Comparison of ENCODE assay signal across 8 cellular contexts in the genomic region with DNA sequence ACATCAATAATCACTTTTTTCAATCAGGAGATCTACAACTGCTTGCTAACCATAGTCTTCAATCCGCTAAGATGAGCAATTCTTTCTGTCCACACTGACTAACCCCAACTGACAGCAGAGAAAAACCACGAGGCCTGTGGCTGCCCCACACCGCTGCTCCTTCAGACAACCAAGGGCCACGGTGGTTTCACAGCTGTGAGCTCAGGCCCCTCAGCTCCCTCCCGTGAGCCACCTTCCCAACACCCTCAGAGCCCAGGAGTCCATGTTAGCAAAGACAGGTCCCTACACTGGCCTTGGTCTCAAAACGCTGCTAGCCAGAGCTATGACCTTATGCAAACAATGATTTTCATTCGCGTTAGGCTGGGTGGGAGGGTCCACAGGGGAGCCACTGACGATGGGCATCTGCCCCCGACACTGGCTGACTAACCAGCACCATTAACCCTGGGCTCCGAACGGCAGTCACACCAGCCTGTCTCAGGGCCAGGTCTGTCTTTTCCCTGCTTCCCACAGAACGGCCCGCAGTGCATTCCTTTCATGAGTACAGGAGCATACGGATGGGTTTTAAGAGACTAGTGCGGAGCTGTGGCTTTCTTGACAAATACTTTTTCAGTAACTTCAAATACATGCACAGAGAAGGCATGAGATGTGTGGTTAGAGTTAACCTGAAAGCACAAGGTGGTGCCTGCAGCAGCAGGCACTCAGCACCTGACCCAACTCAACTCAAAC.
DNase-seq lines count a peak whose midpoint lies in the region; ATAC-seq and TF ChIP-seq lines count a peak whose summit lies in the region.

No MANE protein-coding gene starts in this region.

- H3K4me1 Mint-ChIP-seq in activated B cell treated with CpG ODN at 0.5 μM for 24 hours: peaks cover 75% of the 10 kb centered on the region
- peaks cover 56% of the 10 kb centered on the region for H3K4me1 Mint-ChIP-seq in endothelial cell (ENCODE audit: unreplicated experiment)

- intact Hi-C loops in activated B cell treated with CpG ODN at 0.5 μM for 24 hours (cut with micrococcal nuclease): loop anchor here (2.0 to 10.0 kb wide), 3 partner anchors 58 to 84 kb away; partner anchors contain the start of gene SPG7

- peaks cover 60% of the 10 kb centered on the region for H3K36me3 Mint-ChIP-seq in activated B cell treated with CpG ODN at 0.5 μM for 24 hours (ENCODE audit: low read depth)
- no peaks in the 10 kb centered on the region for H3K36me3 Mint-ChIP-seq in endothelial cell (ENCODE audit: low read depth, unreplicated experiment)

- peak overlapping the region; percentile 67 for H3K4me3 Mint-ChIP-seq in activated B cell treated with CpG ODN at 0.5 μM for 24 hours
- H3K4me3 Mint-ChIP-seq in endothelial cell (ENCODE audit: unreplicated experiment): no peak overlapping the region

- peak overlapping the region; percentile 22 for H3K27ac ChIP-seq in skeletal muscle tissue (ENCODE audit: low read depth, low read length)

- ATAC-seq in GM19025 (IDR thresholded peaks at IDR 0.05; ENCODE audit: low read depth, unreplicated experiment) (peak; percentile 53), HG03060 (IDR thresholded peaks at IDR 0.05; ENCODE audit: low read depth, unreplicated experiment) (peak; percentile 35), activated B cell treated with CpG ODN at 0.5 μM for 24 hours (ENCODE audit: low read depth) (peak; percentile 77)

- POLR2A ChIA-PET in activated B cell treated with CpG ODN at 0.5 μM for 24 hours (lab: Charles Lee): interaction anchor here (0.7 to 2.0 kb wide), 4 partner anchors 12 to 774 kb away, joined by 3 to 15 read pairs (median 4); partner anchors contain the start of gene ANKRD11

- H3K27me3 Mint-ChIP-seq in activated B cell treated with CpG ODN at 0.5 μM for 24 hours (no peaks in the 10 kb centered on the region), endothelial cell (ENCODE audit: unreplicated experiment) (peaks cover 8% of the 10 kb centered on the region)

- peaks cover 0 to 2% (median 0%) of the 10 kb centered on the region in 3 donors for H3K36me3 ChIP-seq in skeletal muscle tissue (ENCODE audit: control insufficient read depth in 3 of 3, insufficient read depth in 3 of 3, low read length in 3 of 3)

- no peaks in the 10 kb centered on the region for H3K9me3 Mint-ChIP-seq in activated B cell treated with CpG ODN at 0.5 μM for 24 hours
- no peaks in the 10 kb centered on the region for H3K9me3 Mint-ChIP-seq in endothelial cell (ENCODE audit: unreplicated experiment)

- H3K9me3 ChIP-seq in skeletal muscle tissue (ENCODE audit: control insufficient read depth in 3 of 3, low read length in 3 of 3): no peaks in the 10 kb centered on the region

- H3K27me3 ChIP-seq in skeletal muscle tissue (ENCODE audit: control insufficient read depth in 3 of 3, insufficient read depth in 3 of 3, low read length in 3 of 3): no peaks in the 10 kb centered on the region

- H3K4me1 ChIP-seq in skeletal muscle tissue (ENCODE audit: control insufficient read depth in 3 of 3, insufficient read depth in 3 of 3, low read length in 3 of 3): peaks cover 42 to 63% (median 46%) of the 10 kb centered on the region in 3 donors

- CTCF ChIA-PET in activated B cell treated with CpG ODN at 0.5 μM for 24 hours (lab: Charles Lee): interaction anchor here (1.0 kb wide), 1 partner anchor 13 kb away, joined by 3 read pairs; no protein-coding TSS in a partner anchor

- no peak overlapping the region for H3K9ac ChIP-seq in skeletal muscle tissue (ENCODE audit: low read depth in 1 of 3, low read length in 3 of 3)

- TF ChIP-seq CTCF in activated B cell treated with CpG ODN at 0.5 μM for 24 hours (IDR thresholded peaks at IDR 0.05): no peak
- TF ChIP-seq CTCF in endothelial cell (IDR thresholded peaks at IDR 0.05; ENCODE audit: unreplicated experiment): no peak

- no peak for DNase-seq in activated B cell treated with CpG ODN at 0.5 μM for 24 hours
- no peak for DNase-seq in endothelial cell (ENCODE audit: low spot score)
- no peak for DNase-seq in NCI-H2196 (lab: John Stamatoyannopoulos, UW; ENCODE audit: unreplicated experiment)
- no peak for DNase-seq in NCI-H345 treated with DMSO at 0.1 percent for 48 hours (lab: John Stamatoyannopoulos, UW; ENCODE audit: unreplicated experiment)
- no peak for DNase-seq in effector CD4-positive, alpha-beta T cell

- H3K27ac Mint-ChIP-seq in activated B cell treated with CpG ODN at 0.5 μM for 24 hours (peak overlapping the region; percentile 71), endothelial cell (ENCODE audit: unreplicated experiment) (peak overlapping the region; percentile 67)

- peak overlapping the region in 1 of 3 donors; percentile 41 for H3K4me3 ChIP-seq in skeletal muscle tissue (ENCODE audit: low read length in 3 of 3)
